Comparison of ENCODE assay signal across 15 cellular contexts in the genomic region with DNA sequence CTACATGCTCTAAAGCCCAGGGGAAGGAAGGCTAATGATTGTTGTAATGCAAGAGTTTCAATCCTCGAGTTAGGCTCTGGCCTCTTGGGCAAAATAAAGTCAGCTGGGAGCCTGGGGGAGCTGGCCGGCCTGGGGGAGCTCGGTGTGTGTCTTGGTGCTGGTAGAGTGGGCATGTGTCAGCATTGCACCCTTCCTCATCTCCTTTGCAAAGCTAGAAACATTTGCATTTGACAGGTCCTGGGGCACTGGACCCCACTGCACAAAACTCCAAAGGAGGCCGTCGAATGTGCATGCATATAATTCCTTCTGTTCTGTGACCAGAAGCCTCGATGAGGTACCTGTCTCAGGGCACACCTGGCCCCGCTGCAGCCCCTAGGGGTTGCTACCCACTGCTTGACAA.
A peak's percentile ranks its signal among the peaks of the same experiment; 100 is the strongest.
DNase-seq lines count a peak whose midpoint lies in the region; ATAC-seq and TF ChIP-seq lines count a peak whose summit lies in the region.
"Had no signal": no experiment of that assay in that cellular context is flagged by ENCODE, and none has a peak within 500 bp of the region (broad histone marks: within the 10 kb centered on the region; RNA-seq: fewer than 3 reads in every experiment).

No MANE protein-coding gene starts in this region.

- peaks cover 0 to 20% (median 12%) of the 10 kb centered on the region in 10 experiments; a peak in 12 of 20 replicates for H3K4me1 ChIP-seq in BLaER1 treated with 17β-estradiol and CSF1 and Interleukin-3, amounts not matched to agents 10 nM and 100 nM
- H3K4me1 ChIP-seq: BE2C had no signal

- ATAC-seq in HG02642 (IDR thresholded peaks at IDR 0.05; ENCODE audit: poor library complexity, unreplicated experiment): no peak
- ATAC-seq: GM23338 had no signal

- H3K4me2 ChIP-seq in BLaER1 treated with 17β-estradiol and CSF1 and Interleukin-3, amounts not matched to agents 10 nM and 100 nM: peak overlapping the region in 9 of 11 experiments; percentile 9 to 66 (median 39); a peak in 16 of 22 replicates
- H3K4me2 ChIP-seq: GM23338 had no signal

- H3K27ac ChIP-seq in BLaER1 treated with 17β-estradiol and CSF1 and Interleukin-3, amounts not matched to agents 10 nM and 100 nM: no peak overlapping the region
- no peak overlapping the region for H3K27ac ChIP-seq in coronary artery

- no peak for TF ChIP-seq CTCF in coronary artery (IDR thresholded peaks at IDR 0.05)

- no peaks in the 10 kb centered on the region for H3K36me3 ChIP-seq in BLaER1 treated with 17β-estradiol and CSF1 and Interleukin-3, amounts not matched to agents 10 nM and 100 nM
- H3K36me3 ChIP-seq: BE2C had no signal

- H3K9me3 ChIP-seq in BLaER1 treated with 17β-estradiol and CSF1 and Interleukin-3, amounts not matched to agents 10 nM and 100 nM (replicated peaks in 1 of 11): no peaks in the 10 kb centered on the region; a peak in 1 of 22 replicates
- H3K9me3 ChIP-seq: BE2C had no signal

- H3K4me3 ChIP-seq in BLaER1 treated with 17β-estradiol and CSF1 and Interleukin-3, amounts not matched to agents 10 nM and 100 nM: no peak overlapping the region
- H3K4me3 ChIP-seq in coronary artery: no peak overlapping the region
- H3K4me3 ChIP-seq: GM23338 had no signal

- H4K20me1 ChIP-seq in BLaER1 treated with 17β-estradiol and CSF1 and Interleukin-3, amounts not matched to agents 10 nM and 100 nM: no peaks in the 10 kb centered on the region

- H3K27me3 ChIP-seq in BLaER1 treated with 17β-estradiol and CSF1 and Interleukin-3, amounts not matched to agents 10 nM and 100 nM: no peaks in the 10 kb centered on the region

- DNase-seq in coronary artery (ENCODE audit: low spot score): peak; percentile 46
- peak; percentile 6 for DNase-seq in mucosa of gallbladder (ENCODE audit: low spot score)
- DNase-seq in iPS-NIHi11 (ENCODE audit: low spot score): no peak
- no peak for DNase-seq in KG1 (lab: John Stamatoyannopoulos, UW)
- DNase-seq: ACHN; BE2C; CD4-positive, alpha-beta memory T cell; DMS153; DMS79; GDM1; HCEC 1CT; IMR-90 had no signal

- H3K9ac ChIP-seq in BLaER1 treated with 17β-estradiol and CSF1 and Interleukin-3, amounts not matched to agents 10 nM and 100 nM: no peak overlapping the region

Comparison
In these comparisons a context has a peak if more than half of its experiments do, and no peak if none do; other contexts are left out.
1. DNase-seq: peak in coronary artery (single experiment) and mucosa of gallbladder (single experiment); none in iPS-NIHi11 (single experiment) and KG1 (single experiment).